In genomic region chr6:142878407-142878806, GRCh38 we compare ENCODE assay signal across 1 cellular context.
TF ChIP-seq lines count a peak whose summit lies in the region.

No MANE protein-coding gene starts in this region.

TF ChIP-seq in GM12878, 131 proteins besides CTCF, POLR2A, EP300 and RAD21 (continued from another document):
- TF ChIP-seq BCL3 (IDR thresholded peaks at IDR 0.05; ENCODE audit: borderline replicate concordance, insufficient read depth, low read depth, low read length, poor library complexity, severe bottlenecking) (no peak), RAD51 (IDR thresholded peaks at IDR 0.05) (no peak), NFYA (IDR thresholded peaks at IDR 0.05; ENCODE audit: borderline replicate concordance, low read depth, low read length) (no peak), E4F1 (IDR thresholded peaks at IDR 0.05; ENCODE audit: borderline replicate concordance, partially characterized antibody) (no peak), MEF2A (IDR thresholded peaks at IDR 0.05; ENCODE audit: insufficient read depth, low read depth, low read length) (no peak), SPI1 (IDR thresholded peaks at IDR 0.05; ENCODE audit: borderline replicate concordance, insufficient read depth, low read depth, low read length) (no peak), CREB1 (IDR thresholded peaks at IDR 0.05; ENCODE audit: low read depth) (peak; percentile 52; the same call in 1 of the 2 replicates), CEBPB (IDR thresholded peaks at IDR 0.05; ENCODE audit: borderline replicate concordance in 1 of 2, low read depth in 2 of 2, low read length in 2 of 2) (peak in 1 of 2 experiments; percentile 18; a peak in 1 of 4 replicates), PKNOX1 (IDR thresholded peaks at IDR 0.05) (peak; percentile 80), ZBTB4 (CRISPR knock-in tag; IDR thresholded peaks at IDR 0.05) (no peak), ATF7 (IDR thresholded peaks at IDR 0.05; ENCODE audit: low read depth) (0 out of 2 replicates have a peak, but pooled peaks have one; percentile 42), JUNB (IDR thresholded peaks at IDR 0.05) (peak; percentile 49), ELK1 (IDR thresholded peaks at IDR 0.05; ENCODE audit: low read depth, low read length) (no peak), EED (IDR thresholded peaks at IDR 0.05; ENCODE audit: low read depth) (peak; percentile 88), STAT3 (IDR thresholded peaks at IDR 0.05; ENCODE audit: low read depth, low read length) (no peak), BHLHE40 (IDR thresholded peaks at IDR 0.05; ENCODE audit: borderline replicate concordance in 1 of 2, low read depth in 2 of 2, low read length in 1 of 2) (peak in 1 of 2 experiments; percentile 10; a peak in 1 of 4 replicates), NFIC (IDR thresholded peaks at IDR 0.05; ENCODE audit: low read depth, low read length) (peak; percentile 57; the same call in 1 of the 2 replicates), SMAD1 (IDR thresholded peaks at IDR 0.05; ENCODE audit: low read depth, partially characterized antibody) (no peak), PBX3 (IDR thresholded peaks at IDR 0.05; ENCODE audit: insufficient replicate concordance, low read depth, low read length) (peak; percentile 45), ZNF622 (IDR thresholded peaks at IDR 0.05) (no peak), BCLAF1 (IDR thresholded peaks at IDR 0.05) (no peak), TCF12 (IDR thresholded peaks at IDR 0.05; ENCODE audit: low read depth, low read length) (no peak), DPF2 (IDR thresholded peaks at IDR 0.05) (0 out of 2 replicates have a peak, but pooled peaks have one; percentile 26), HDAC2 (IDR thresholded peaks at IDR 0.05) (no peak), ZNF687 (IDR thresholded peaks at IDR 0.05) (peak; percentile 13; the same call in 1 of the 2 replicates), SREBF1 (IDR thresholded peaks at IDR 0.05; ENCODE audit: low read length) (no peak), SIN3A (IDR thresholded peaks at IDR 0.05; ENCODE audit: low read depth, low read length) (no peak), MEF2B (IDR thresholded peaks at IDR 0.05; ENCODE audit: partially characterized antibody, poor library complexity, severe bottlenecking) (no peak), ZNF384 (IDR thresholded peaks at IDR 0.05; ENCODE audit: borderline replicate concordance, low read depth, low read length) (no peak), HCFC1 (IDR thresholded peaks at IDR 0.05; ENCODE audit: low read length) (no peak), MYC (IDR thresholded peaks at IDR 0.05; ENCODE audit: insufficient read depth, insufficient read length, insufficient replicate concordance, low read length, severe bottlenecking) (no peak), RUNX3 (IDR thresholded peaks at IDR 0.05; ENCODE audit: low read length) (peak; percentile 79), CREM (IDR thresholded peaks at IDR 0.05; ENCODE audit: low read depth) (0 out of 2 replicates have a peak, but pooled peaks have one; percentile 29), TCF3 (IDR thresholded peaks at IDR 0.05; ENCODE audit: borderline replicate concordance, insufficient read depth, low read depth, low read length) (no peak), NKRF (conservative IDR thresholded peaks at IDR 0.05) (no peak)
